In the genomic region with DNA sequence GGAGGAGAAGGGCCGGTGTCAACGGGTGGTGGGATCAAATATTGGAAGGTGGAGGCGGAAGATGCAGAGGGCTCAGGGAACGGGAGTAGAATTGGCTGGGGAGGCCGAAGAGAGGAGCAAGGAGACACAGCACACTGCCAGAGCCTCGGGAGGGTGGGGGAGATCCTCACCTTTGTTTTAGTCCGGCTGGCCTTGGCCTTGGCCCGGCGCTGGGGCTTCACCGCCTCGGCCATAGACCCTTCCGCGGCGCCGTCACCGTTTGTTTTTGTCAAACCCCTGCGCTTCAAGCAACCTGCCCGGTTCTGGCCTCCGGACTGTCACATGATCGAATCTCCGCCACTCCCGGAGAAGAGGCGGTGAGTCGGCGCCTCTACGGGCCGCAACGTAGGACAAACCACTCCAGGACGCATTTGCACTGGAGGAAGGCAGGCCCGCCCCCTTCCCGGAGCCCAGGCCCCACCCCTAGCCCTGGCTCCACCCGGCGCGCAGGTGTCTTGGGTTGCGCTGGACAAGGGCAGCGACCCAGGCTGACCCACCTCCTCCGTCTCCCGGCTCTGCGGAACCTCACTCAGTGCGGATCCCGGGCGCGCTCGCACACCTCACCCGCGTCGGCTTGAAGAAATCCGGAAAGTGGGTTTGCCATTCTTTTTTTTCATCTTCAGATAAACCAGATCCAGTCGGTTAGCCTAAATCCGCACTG, we compare ENCODE assay signal across 8 cellular contexts.
DNase-seq lines count a peak whose midpoint lies in the region; ATAC-seq and TF ChIP-seq lines count a peak whose summit lies in the region.

A gene with protein sequence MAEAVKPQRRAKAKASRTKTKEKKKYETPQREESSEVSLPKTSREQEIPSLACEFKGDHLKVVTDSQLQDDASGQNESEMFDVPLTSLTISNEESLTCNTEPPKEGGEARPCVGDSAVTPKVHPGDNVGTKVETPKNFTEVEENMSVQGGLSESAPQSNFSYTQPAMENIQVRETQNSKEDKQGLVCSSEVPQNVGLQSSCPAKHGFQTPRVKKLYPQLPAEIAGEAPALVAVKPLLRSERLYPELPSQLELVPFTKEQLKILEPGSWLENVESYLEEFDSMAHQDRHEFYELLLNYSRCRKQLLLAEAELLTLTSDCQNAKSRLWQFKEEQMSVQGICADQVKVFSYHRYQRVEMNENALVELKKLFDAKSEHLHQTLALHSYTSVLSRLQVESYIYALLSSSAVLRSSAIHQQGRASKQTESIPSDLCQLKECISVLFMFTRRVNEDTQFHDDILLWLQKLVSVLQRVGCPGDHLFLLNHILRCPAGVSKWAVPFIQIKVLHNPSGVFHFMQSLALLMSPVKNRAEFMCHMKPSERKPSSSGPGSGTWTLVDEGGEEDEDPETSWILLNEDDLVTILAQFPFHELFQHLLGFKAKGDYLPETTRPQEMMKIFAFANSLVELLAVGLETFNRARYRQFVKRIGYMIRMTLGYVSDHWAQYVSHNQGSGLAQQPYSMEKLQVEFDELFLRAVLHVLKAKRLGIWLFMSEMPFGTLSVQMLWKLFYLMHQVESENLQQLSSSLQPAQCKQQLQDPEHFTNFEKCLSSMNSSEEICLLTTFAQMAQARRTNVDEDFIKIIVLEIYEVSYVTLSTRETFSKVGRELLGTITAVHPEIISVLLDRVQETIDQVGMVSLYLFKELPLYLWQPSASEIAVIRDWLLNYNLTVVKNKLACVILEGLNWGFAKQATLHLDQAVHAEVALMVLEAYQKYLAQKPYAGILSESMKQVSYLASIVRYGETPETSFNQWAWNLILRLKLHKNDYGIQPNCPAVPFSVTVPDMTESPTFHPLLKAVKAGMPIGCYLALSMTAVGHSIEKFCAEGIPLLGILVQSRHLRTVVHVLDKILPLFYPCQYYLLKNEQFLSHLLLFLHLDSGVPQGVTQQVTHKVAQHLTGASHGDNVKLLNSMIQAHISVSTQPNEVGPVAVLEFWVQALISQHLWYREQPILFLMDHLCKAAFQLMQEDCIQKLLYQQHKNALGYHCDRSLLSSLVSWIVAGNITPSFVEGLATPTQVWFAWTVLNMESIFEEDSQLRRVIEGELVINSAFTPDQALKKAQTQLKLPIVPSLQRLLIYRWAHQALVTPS (N-terminal part only) (minus strand): TSS at position 323 of the 700 bp plus-strand sequence. CDS start 90 bp downstream, at position 233.

- peak; percentile 72 for TF ChIP-seq POLR2A in GM19099 (IDR thresholded peaks at IDR 0.05; ENCODE audit: extremely low read depth, insufficient read length, low read depth)

- peak; percentile 96 for ATAC-seq in HG03378 (IDR thresholded peaks at IDR 0.05; ENCODE audit: unreplicated experiment)
- ATAC-seq in activated CD4-positive, CD25-positive, alpha-beta regulatory T cell treated with anti-CD3 and anti-CD28 coated beads, Interleukin-2, amount 50 U/mL, for 24 hours, result peak; percentile 89 to 95

- DNase-seq in AML-193 (lab: John Stamatoyannopoulos, UW), result peak; percentile 88 to 92
- DNase-seq in NCI-H446 treated with DMSO at 0.1 percent for 48 hours (lab: John Stamatoyannopoulos, UW), result peak; percentile 73
- peak; percentile 97 for DNase-seq in cerebellar cortex (ENCODE audit: low spot score)
- peak; percentile 99 for DNase-seq in islet precursor cell
- DNase-seq in stimulated activated CD4-positive, alpha-beta T cell treated with anti-CD3 and anti-CD28 coated beads, Interleukin-12 subunit alpha, Interleukin-12 subunit beta, amount 100 ng/mL, for 4 hours, result peak; percentile 88

Comparison
In these comparisons a context has a peak if more than half of its experiments do, and no peak if none do; other contexts are left out.
1. Peak in every context shown above with its lines: DNase-seq and ATAC-seq.